ENCODE assay signal across 9 cellular contexts in the genomic region with DNA sequence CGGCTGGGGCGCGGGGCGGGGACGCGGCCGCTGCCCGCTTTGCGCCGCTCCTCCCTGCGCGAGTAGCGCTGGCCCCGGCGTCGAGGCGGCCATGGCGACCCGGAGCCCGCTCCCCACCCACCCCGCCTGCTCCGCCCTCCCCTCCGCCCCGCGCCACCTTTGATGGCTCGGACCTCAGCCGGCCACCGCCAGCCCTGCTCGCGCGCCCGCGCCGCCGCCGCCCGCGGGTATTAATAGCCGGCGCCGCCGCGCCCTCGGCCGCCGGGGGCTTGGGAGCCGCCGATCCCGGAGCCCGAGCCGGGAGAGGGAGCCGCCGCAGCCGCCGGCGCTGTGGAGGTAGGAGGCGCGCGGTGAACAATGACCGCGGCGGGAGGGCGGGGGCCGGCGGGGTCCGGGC. TPM values are rescaled to one million over a fixed set of nuclear protein-coding genes. Genes with fewer than 3 reads are reported as not detected.
DNase-seq lines count a peak whose midpoint lies in the region; ATAC-seq, FAIRE-seq and TF ChIP-seq lines count a peak whose summit lies in the region.
"Had no signal": no experiment of that assay in that cellular context is flagged by ENCODE, and none has a peak within 500 bp of the region (broad histone marks: within the 10 kb centered on the region; RNA-seq: fewer than 3 reads in every experiment).

No MANE protein-coding gene starts in this region.

- POLR2A ChIA-PET in HepG2 (lab: Yijun Ruan, JAX): interaction anchor here (1.1 to 2.0 kb wide), 3 partner anchors 18 to 123 kb away, joined by 4 to 7 read pairs (median 4); no protein-coding TSS in a partner anchor

- TF ChIP-seq CTCF in WERI-Rb-1 (IDR thresholded peaks at IDR 0.05; ENCODE audit: low read depth, low read length) (no peak), HepG2 (CRISPR knock-in tag; IDR thresholded peaks at IDR 0.05) (no peak), GM13976 (IDR thresholded peaks at IDR 0.05; ENCODE audit: borderline replicate concordance, control extremely low read depth, extremely low read depth, insufficient read depth, missing control alignments) (no peak), natural killer cell (IDR thresholded peaks at IDR 0.05) (no peak)

- no peak for ATAC-seq in HepG2
- no peak for ATAC-seq in natural killer cell

- peak overlapping the region; percentile 86 for H3K4me2 ChIP-seq in HepG2 (ENCODE audit: low read depth, low read length)

- H3K27me3 Mint-ChIP-seq in natural killer cell (ENCODE audit: low read depth in 2 of 2): peaks cover 31 to 43% of the 10 kb centered on the region in 2 donors

- H3K9ac ChIP-seq in ES-I3 (ENCODE audit: low read depth, low read length): peak overlapping the region; percentile 85
- peak overlapping the region; percentile 90 for H3K9ac ChIP-seq in HepG2 (ENCODE audit: insufficient read depth, low read depth, low read length)

- H3K9me3 ChIP-seq in ES-I3 (ENCODE audit: control insufficient read depth, insufficient read depth, low read length): no peaks in the 10 kb centered on the region
- no peaks in the 10 kb centered on the region for H3K9me3 ChIP-seq in WERI-Rb-1 (ENCODE audit: severe bottlenecking)
- H3K9me3 ChIP-seq in HepG2 (ENCODE audit: low read length): no peaks in the 10 kb centered on the region

- H3K4me3 ChIP-seq in H7 (ENCODE audit: insufficient read depth, low read depth, low read length): peak overlapping the region; percentile 78
- H3K4me3 ChIP-seq in WERI-Rb-1 (ENCODE audit: low read depth, low read length): peak overlapping the region; percentile 94
- H3K4me3 ChIP-seq in HepG2 (replicated peaks in 1 of 3; ENCODE audit: insufficient read depth in 1 of 3, low read depth in 2 of 3, low read length in 3 of 3): peak overlapping the region; percentile 82 to 98 (median 92); a peak in 5 of 6 replicates

- no peaks in the 10 kb centered on the region for H3K36me3 Mint-ChIP-seq in natural killer cell

- no peak for FAIRE-seq in HepG2 (lab: Jason Lieb, UNC)
- FAIRE-seq: colon had no signal

- DNase-seq in H7: no peak
- no peak for DNase-seq in WERI-Rb-1
- DNase-seq in HepG2 (ENCODE audit: low spot score): no peak
- DNase-seq in GM13976 (ENCODE audit: low spot score): no peak
- DNase-seq in activated naive CD4-positive, alpha-beta T cell treated with anti-CD3 and anti-CD28 coated beads, Interleukin-2, amount 50 U/mL, for 16 hours: no peak
- no peak for DNase-seq in natural killer cell
- DNase-seq in T-helper 1 cell: no peak

- BruUV-seq in HepG2 (replicated peaks; lab: Mats Ljungman, UMichigan): no TSS peak

- peaks cover 8% of the 10 kb centered on the region for H3K27me3 ChIP-seq in H7 (ENCODE audit: control insufficient read depth, insufficient read depth, low read length)
- no peaks in the 10 kb centered on the region for H3K27me3 ChIP-seq in WERI-Rb-1 (ENCODE audit: insufficient read depth, low read depth, severe bottlenecking)
- no peaks in the 10 kb centered on the region; a peak in 1 of 5 replicates for H3K27me3 ChIP-seq in HepG2 (ENCODE audit: control insufficient read depth in 1 of 2, insufficient read depth in 2 of 2, low read length in 2 of 2)

- H2AFZ ChIP-seq in HepG2 (ENCODE audit: low read length): no peak overlapping the region

- TF ChIP-seq EP300 in HepG2 (IDR thresholded peaks at IDR 0.05; ENCODE audit: low read depth in 2 of 2, low read length in 2 of 2) (no peak; a peak in 1 of 4 replicates), HepG2 (CRISPR knock-in tag; IDR thresholded peaks at IDR 0.05; ENCODE audit: borderline replicate concordance) (no peak)

- H3K4me1 Mint-ChIP-seq in natural killer cell: peaks cover 5 to 12% of the 10 kb centered on the region in 2 donors

- no peak overlapping the region for H3K4me3 Mint-ChIP-seq in natural killer cell

- H3K9me3 Mint-ChIP-seq in natural killer cell: no peaks in the 10 kb centered on the region

- peaks cover 7% of the 10 kb centered on the region for H3K4me1 ChIP-seq in ES-I3 (ENCODE audit: insufficient read depth, low read length)
- H3K4me1 ChIP-seq in HepG2 (ENCODE audit: insufficient read depth, low read length): peaks cover 42% of the 10 kb centered on the region

- no peak for TF ChIP-seq RAD21 in HepG2 (CRISPR knock-in tag; IDR thresholded peaks at IDR 0.05)

- H3K79me2 ChIP-seq in HepG2 (ENCODE audit: insufficient read depth, low read length): peaks cover 53% of the 10 kb centered on the region

- TF ChIP-seq POLR2A in HepG2 (IDR thresholded peaks at IDR 0.05; ENCODE audit: insufficient read depth in 1 of 2, low read depth in 2 of 2, low read length in 2 of 2): peak in 1 of 2 experiments; percentile 24; a peak in 1 of 4 replicates

- 20% methylated on average over 1 of the region's 66 CpGs for WGBS in HepG2 (ENCODE audit: low lambda C conversion rate)

- intact Hi-C loops in HepG2 (cut with micrococcal nuclease; ENCODE audit: unreplicated experiment): loop anchor here (10.0 kb wide), 2 partner anchors 262 to 288 kb away; no protein-coding TSS in a partner anchor
- intact Hi-C loops in natural killer cell (cut with micrococcal nuclease): no loop called here

- no peak overlapping the region for H3K27ac Mint-ChIP-seq in natural killer cell

- in situ Hi-C loops in HepG2 (cut with HindIII; ENCODE audit: extremely low pct_ligation_motif_present, low pct_unique_long_range_greater_than_20kb) (loop anchor here (10.0 kb wide), 1 partner anchor 132 kb away; no protein-coding TSS in a partner anchor), GM13976 (cut with MboI; ENCODE audit: low sequenced_read_pairs, unreplicated experiment) (no loop called here)

- peak overlapping the region; percentile 80 for H3K27ac ChIP-seq in WERI-Rb-1
- H3K27ac ChIP-seq in HepG2 (ENCODE audit: extremely low read length, insufficient read depth, low read length): peak overlapping the region; percentile 83

- H4K20me1 ChIP-seq in HepG2 (ENCODE audit: insufficient read depth, low read length): peaks cover 33% of the 10 kb centered on the region

- CTCF ChIA-PET in HepG2 (lab: Yijun Ruan, JAX; ENCODE audit: low intra/inter-chr PET ratio, low total read pairs): no interaction called here

- H3K36me3 ChIP-seq in ES-I3 (ENCODE audit: insufficient read depth, low read length) (no peaks in the 10 kb centered on the region), H7 (replicated peaks; ENCODE audit: control insufficient read depth, insufficient read depth, low read length) (no peaks in the 10 kb centered on the region), WERI-Rb-1 (peaks cover 4% of the 10 kb centered on the region), HepG2 (replicated peaks in 1 of 2; ENCODE audit: control insufficient read depth in 1 of 2, insufficient read depth in 2 of 2, low read length in 2 of 2) (no peaks in the 10 kb centered on the region)

RNA-seq across cellular contexts. Expression of a gene that starts 0.3 kb away (rescaled TPM):
- 25.8 and 26.1 TPM in 2 replicates for total RNA-seq in H7 (2014; rRNA removed; shearing (Covaris generic))
- total RNA-seq in HepG2 (2016; rRNA removed; fragmentation: Illumina TruSeq; extraction: Trizol) (70.1 and 70.6 TPM in 2 replicates), natural killer cell (1 to 10 TPM in 2 of 3 donors, under 1 TPM in 1; 0.71 to 1.2 (median 1.1) TPM)
- 91.6 and 94.1 TPM in 2 replicates for total RNA-seq in HepG2 (2016; cell fraction: cytosol; rRNA removed; fragmentation: Illumina TruSeq; extraction: Trizol; ENCODE audit: low read depth)
- 64.4 and 75.8 TPM in 2 replicates for total RNA-seq in HepG2 (2016; cell fraction: insoluble cytoplasmic fraction; rRNA removed; fragmentation: Illumina TruSeq; extraction: Trizol)
- total RNA-seq in HepG2 (2016; cell fraction: membrane; rRNA removed; fragmentation: Illumina TruSeq; extraction: Trizol): 122 and 143 TPM in 2 replicates
- total RNA-seq in HepG2 (2016; cell fraction: nucleus; rRNA removed; fragmentation: Illumina TruSeq; extraction: Trizol): 136 and 157 TPM in 2 replicates
- 109 and 126 TPM in 2 replicates for polyA plus RNA-seq in HepG2 (2011; rRNA removed)
- polyA plus RNA-seq in HepG2 (2011; cell fraction: cytosol; rRNA removed): 71.5 and 112 TPM in 2 replicates
- polyA plus RNA-seq in HepG2 (2011; cell fraction: nucleus; rRNA removed): 463 and 562 TPM in 2 replicates
- 322 and 394 TPM in 2 replicates for polyA plus RNA-seq in HepG2 (2012)
- 109 and 112 TPM in 2 replicates for polyA plus RNA-seq in HepG2 (2016; cell fraction: cytosol; fragmentation: Illumina TruSeq; extraction: Trizol; ENCODE audit: low read depth)
- 77.6 and 113 TPM in 2 replicates for polyA plus RNA-seq in HepG2 (2016; cell fraction: insoluble cytoplasmic fraction; fragmentation: Illumina TruSeq; extraction: Trizol; ENCODE audit: low read depth)
- 192 and 207 TPM in 2 replicates for polyA plus RNA-seq in HepG2 (2016; cell fraction: membrane; fragmentation: Illumina TruSeq; extraction: Trizol; ENCODE audit: low read depth)
- 224 and 256 TPM in 2 replicates for polyA plus RNA-seq in HepG2 (2016; cell fraction: nucleus; fragmentation: Illumina TruSeq; extraction: Trizol; ENCODE audit: insufficient read depth, low read depth)
- polyA minus RNA-seq in HepG2 (2011; rRNA and poly(A)+ RNA removed; ENCODE audit: low replicate concordance): 0.68 and 162 TPM in 2 replicates
- 152 and 206 TPM in 2 replicates for polyA minus RNA-seq in HepG2 (2011; cell fraction: cytosol; rRNA and poly(A)+ RNA removed)
- polyA minus RNA-seq in HepG2 (2011; cell fraction: nucleus; rRNA and poly(A)+ RNA removed): 598 and 660 TPM in 2 replicates

RNA-seq across cellular contexts. Expression of a gene that starts 33.9 kb away (rescaled TPM):
- not detected in 2 replicates for total RNA-seq in H7 (2014; rRNA removed; shearing (Covaris generic))
- total RNA-seq in HepG2 (2016; rRNA removed; fragmentation: Illumina TruSeq; extraction: Trizol): not detected in 2 replicates
- not detected in 2 replicates for total RNA-seq in HepG2 (2016; cell fraction: cytosol; rRNA removed; fragmentation: Illumina TruSeq; extraction: Trizol; ENCODE audit: low read depth)
- not detected in 2 replicates for total RNA-seq in HepG2 (2016; cell fraction: insoluble cytoplasmic fraction; rRNA removed; fragmentation: Illumina TruSeq; extraction: Trizol)
- total RNA-seq in HepG2 (2016; cell fraction: membrane; rRNA removed; fragmentation: Illumina TruSeq; extraction: Trizol): not detected in 2 replicates
- total RNA-seq in HepG2 (2016; cell fraction: nucleus; rRNA removed; fragmentation: Illumina TruSeq; extraction: Trizol): not detected in 2 replicates
- not detected in 2 replicates for polyA plus RNA-seq in HepG2 (2011; rRNA removed)
- polyA plus RNA-seq in HepG2 (2011; cell fraction: cytosol; rRNA removed): not detected in 2 replicates
- polyA plus RNA-seq in HepG2 (2011; cell fraction: nucleus; rRNA removed): not detected in 2 replicates
- polyA plus RNA-seq in HepG2 (2012): 0.15 TPM in 1 of 2 replicates, not detected in the other
- not detected in 2 replicates for polyA plus RNA-seq in HepG2 (2016; cell fraction: cytosol; fragmentation: Illumina TruSeq; extraction: Trizol; ENCODE audit: low read depth)
- polyA plus RNA-seq in HepG2 (2016; cell fraction: insoluble cytoplasmic fraction; fragmentation: Illumina TruSeq; extraction: Trizol; ENCODE audit: low read depth): not detected in 2 replicates
- not detected in 2 replicates for polyA plus RNA-seq in HepG2 (2016; cell fraction: membrane; fragmentation: Illumina TruSeq; extraction: Trizol; ENCODE audit: low read depth)
- polyA plus RNA-seq in HepG2 (2016; cell fraction: nucleus; fragmentation: Illumina TruSeq; extraction: Trizol; ENCODE audit: insufficient read depth, low read depth): not detected in 2 replicates
- polyA minus RNA-seq in HepG2 (2011; rRNA and poly(A)+ RNA removed; ENCODE audit: low replicate concordance): not detected in 2 replicates
- polyA minus RNA-seq in HepG2 (2011; cell fraction: cytosol; rRNA and poly(A)+ RNA removed): not detected in 2 replicates
- not detected in 2 replicates for polyA minus RNA-seq in HepG2 (2011; cell fraction: nucleus; rRNA and poly(A)+ RNA removed)
- total RNA-seq in natural killer cell: not detected

Comparison
In these comparisons a context has a peak if more than half of its experiments do, and no peak if none do; other contexts are left out.
1. RNA of a gene that starts 0.3 kb away (total RNA-seq): 64.4 to 157 TPM in HepG2 and 25.8 to 26.1 TPM in H7; 0.71 to 1.2 TPM in natural killer cell; every median in the first group is over 10 times any median in the second.
2. Peak in every context shown above with its lines, with median percentiles within 50 percentile points of each other: H3K4me3 ChIP-seq.